Comparison of ENCODE assay signal across 8 cellular contexts in the genomic region with DNA sequence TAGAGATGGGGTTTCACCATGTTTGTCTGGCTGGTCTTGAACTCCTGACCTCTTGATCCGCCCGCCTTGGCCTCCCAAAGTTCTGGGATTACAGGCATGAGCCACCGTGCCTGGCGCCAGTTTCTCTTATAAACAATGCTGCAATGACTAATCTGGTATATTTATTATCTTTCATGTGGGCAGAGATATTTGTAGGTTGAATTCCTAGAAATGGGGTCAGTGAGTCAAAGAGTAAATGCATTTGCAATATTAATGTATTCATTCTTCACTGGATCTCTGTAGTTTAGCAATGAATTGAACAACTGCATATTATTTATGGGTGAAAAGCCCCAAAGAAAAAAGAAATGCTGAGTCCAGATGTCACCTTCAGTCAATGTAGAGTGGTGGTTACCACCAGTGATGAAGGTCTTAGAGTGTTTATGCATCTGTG. TPM values are rescaled to one million over a fixed set of nuclear protein-coding genes. Genes with fewer than 3 reads are reported as not detected.
DNase-seq lines count a peak whose midpoint lies in the region; ATAC-seq, FAIRE-seq and TF ChIP-seq lines count a peak whose summit lies in the region.

No MANE protein-coding gene starts in this region.

- peaks cover 4% of the 10 kb centered on the region for H3K9me3 Mint-ChIP-seq in activated T-helper 1 cell treated with anti-CD3 and anti-CD28 coated beads, Interleukin-12 subunit alpha, Interleukin-12 subunit beta, Interleukin-2, Interleukin-4 antibody, amounts not matched to agents 30 ng/mL and 10 ng/mL and 1 ng/mL, durations not matched to agents 14 hours and 24 hours and 36 hours
- H3K9me3 Mint-ChIP-seq in naive thymus-derived CD8-positive, alpha-beta T cell = peaks cover 0 to 5% (median 0%) of the 10 kb centered on the region in 9 donors

- ATAC-seq in naive thymus-derived CD8-positive, alpha-beta T cell = no peak

- TF ChIP-seq POLR2A in GM12891 (IDR thresholded peaks at IDR 0.05; ENCODE audit: low read depth, low read length) = no peak

- H3K27me3 Mint-ChIP-seq in activated T-helper 1 cell treated with anti-CD3 and anti-CD28 coated beads, Interleukin-12 subunit alpha, Interleukin-12 subunit beta, Interleukin-2, Interleukin-4 antibody, amounts not matched to agents 30 ng/mL and 10 ng/mL and 1 ng/mL, durations not matched to agents 14 hours and 24 hours and 36 hours (ENCODE audit: insufficient read depth) = no peaks in the 10 kb centered on the region
- H3K27me3 Mint-ChIP-seq in naive thymus-derived CD8-positive, alpha-beta T cell = no peaks in the 10 kb centered on the region

- FAIRE-seq in GM12891 (lab: Jason Lieb, UNC) = peak; percentile 66

- peak overlapping the region; percentile 76 for H3K4me3 Mint-ChIP-seq in activated T-helper 1 cell treated with anti-CD3 and anti-CD28 coated beads, Interleukin-12 subunit alpha, Interleukin-12 subunit beta, Interleukin-2, Interleukin-4 antibody, amounts not matched to agents 30 ng/mL and 10 ng/mL and 1 ng/mL, durations not matched to agents 14 hours and 24 hours and 36 hours
- H3K4me3 Mint-ChIP-seq in naive thymus-derived CD8-positive, alpha-beta T cell = peak overlapping the region in 9 of 10 donors; percentile 3 to 75 (median 67)

- POLR2A ChIA-PET in naive thymus-derived CD8-positive, alpha-beta T cell (lab: Charles Lee) = interaction anchor here (1.1 to 3.3 kb wide), 5 partner anchors 8 to 208 kb away, joined by 3 to 58 read pairs (median 5); a partner anchor contains a TSS

- TF ChIP-seq CTCF in GM13977 (IDR thresholded peaks at IDR 0.05; ENCODE audit: extremely low read depth, insufficient read depth, missing control alignments) = no peak

- intact Hi-C loops in activated T-helper 1 cell treated with anti-CD3 and anti-CD28 coated beads, Interleukin-12 subunit alpha, Interleukin-12 subunit beta, Interleukin-2, Interleukin-4 antibody, amounts not matched to agents 30 ng/mL and 10 ng/mL and 1 ng/mL, durations not matched to agents 14 hours and 24 hours and 36 hours (cut with micrococcal nuclease) = loop anchor here (5.0 kb wide), 4 partner anchors 753 to 1822 kb away; a partner anchor contains a TSS

- in situ Hi-C loops in GM13977 (cut with MboI; ENCODE audit: low pct_unique_long_range_greater_than_20kb, low sequenced_read_pairs, unreplicated experiment) = no loop called here

- peak overlapping the region; percentile 94 for H3K27ac Mint-ChIP-seq in activated T-helper 1 cell treated with anti-CD3 and anti-CD28 coated beads, Interleukin-12 subunit alpha, Interleukin-12 subunit beta, Interleukin-2, Interleukin-4 antibody, amounts not matched to agents 30 ng/mL and 10 ng/mL and 1 ng/mL, durations not matched to agents 14 hours and 24 hours and 36 hours
- H3K27ac Mint-ChIP-seq in naive thymus-derived CD8-positive, alpha-beta T cell = peak overlapping the region in 9 of 10 donors; percentile 17 to 93 (median 73)

- no peak for DNase-seq in GM12891 (ENCODE audit: insufficient read length, low spot score)
- peak; percentile 84 for DNase-seq in LHCN-M2 (ENCODE audit: low read depth)
- no peak for DNase-seq in activated T-helper 1 cell treated with anti-CD3 and anti-CD28 coated beads, Interleukin-12 subunit alpha, Interleukin-12 subunit beta, Interleukin-2, Interleukin-4 antibody, amounts not matched to agents 30 ng/mL and 10 ng/mL and 1 ng/mL, durations not matched to agents 14 hours and 24 hours and 36 hours (ENCODE audit: low spot score)
- DNase-seq in naive thymus-derived CD8-positive, alpha-beta T cell = no peak
- DNase-seq in OCI-M1 (lab: John Stamatoyannopoulos, UW) = no peak
- DNase-seq in D341Med (ENCODE audit: low spot score) = no peak
- DNase-seq in GM13977 (ENCODE audit: low spot score) = no peak
- DNase-seq in SKM-1 (lab: John Stamatoyannopoulos, UW; ENCODE audit: unreplicated experiment) = no peak

- H3K36me3 Mint-ChIP-seq in activated T-helper 1 cell treated with anti-CD3 and anti-CD28 coated beads, Interleukin-12 subunit alpha, Interleukin-12 subunit beta, Interleukin-2, Interleukin-4 antibody, amounts not matched to agents 30 ng/mL and 10 ng/mL and 1 ng/mL, durations not matched to agents 14 hours and 24 hours and 36 hours (ENCODE audit: low read depth) = peaks cover 1% of the 10 kb centered on the region
- H3K36me3 Mint-ChIP-seq in naive thymus-derived CD8-positive, alpha-beta T cell = no peaks in the 10 kb centered on the region

- peaks cover 48% of the 10 kb centered on the region for H3K4me1 Mint-ChIP-seq in activated T-helper 1 cell treated with anti-CD3 and anti-CD28 coated beads, Interleukin-12 subunit alpha, Interleukin-12 subunit beta, Interleukin-2, Interleukin-4 antibody, amounts not matched to agents 30 ng/mL and 10 ng/mL and 1 ng/mL, durations not matched to agents 14 hours and 24 hours and 36 hours (ENCODE audit: low read depth)
- peaks cover 38 to 57% (median 51%) of the 10 kb centered on the region in 4 donors for H3K4me1 Mint-ChIP-seq in naive thymus-derived CD8-positive, alpha-beta T cell

TF ChIP-seq in GM12891, 5 proteins besides CTCF, POLR2A, EP300 and RAD21:
- TF ChIP-seq TAF1 (IDR thresholded peaks at IDR 0.05; ENCODE audit: low read depth, low read length) = no peak
- no peak for TF ChIP-seq SPI1 (IDR thresholded peaks at IDR 0.05; ENCODE audit: low read depth, low read length)
- no peak for TF ChIP-seq POU2F2 (IDR thresholded peaks at IDR 0.05; ENCODE audit: low read depth, low read length)

RNA-seq across cellular contexts. Expression of a gene that starts 22.8 kb away (rescaled TPM):
- 8.0 TPM for polyA plus RNA-seq in GM12891 (2012; ENCODE audit: low read depth, missing spikeins)
- not detected in 2 replicates for total RNA-seq in LHCN-M2 (2014; rRNA removed)
- polyA plus RNA-seq in LHCN-M2 (2012) = not detected
- 148 and 152 TPM in 2 replicates for total RNA-seq in activated T-helper 1 cell treated with anti-CD3 and anti-CD28 coated beads, Interleukin-12 subunit alpha, Interleukin-12 subunit beta, Interleukin-2, Interleukin-4 antibody, amounts not matched to agents 30 ng/mL and 10 ng/mL and 1 ng/mL, durations not matched to agents 14 hours and 24 hours and 36 hours
- 1 to 10 TPM; 1.4 to 3.2 TPM for total RNA-seq in naive thymus-derived CD8-positive, alpha-beta T cell
- 1 to 10 TPM; 2.0 to 7.7 (median 5.9) TPM for polyA plus RNA-seq in naive thymus-derived CD8-positive, alpha-beta T cell

RNA-seq across cellular contexts. Expression of a gene that starts 52.5 kb away (rescaled TPM):
- polyA plus RNA-seq in GM12891 (2012; ENCODE audit: low read depth, missing spikeins) = not detected
- total RNA-seq in LHCN-M2 (2014; rRNA removed) = 1.0 and 2.2 TPM in 2 replicates
- 6.0 TPM for polyA plus RNA-seq in LHCN-M2 (2012)
- total RNA-seq in activated T-helper 1 cell treated with anti-CD3 and anti-CD28 coated beads, Interleukin-12 subunit alpha, Interleukin-12 subunit beta, Interleukin-2, Interleukin-4 antibody, amounts not matched to agents 30 ng/mL and 10 ng/mL and 1 ng/mL, durations not matched to agents 14 hours and 24 hours and 36 hours = 0.81 and 0.93 TPM in 2 replicates
- total RNA-seq in naive thymus-derived CD8-positive, alpha-beta T cell = under 1 TPM; 0.42 to 0.49 TPM
- under 1 TPM; 0.23 to 0.49 (median 0.35) TPM for polyA plus RNA-seq in naive thymus-derived CD8-positive, alpha-beta T cell

Comparison
In these comparisons a context has a peak if more than half of its experiments do, and no peak if none do; other contexts are left out.
1. RNA of a gene that starts 22.8 kb away (total RNA-seq): 148 to 152 TPM in activated T-helper 1 cell treated with anti-CD3 and anti-CD28 coated beads, Interleukin-12 subunit alpha, Interleukin-12 subunit beta, Interleukin-2, Interleukin-4 antibody, amounts not matched to agents 30 ng/mL and 10 ng/mL and 1 ng/mL, durations not matched to agents 14 hours and 24 hours and 36 hours; 1.4 to 3.2 TPM in naive thymus-derived CD8-positive, alpha-beta T cell and not detected in LHCN-M2; every median in the first group is over 10 times any median in the second.